Comparison of ENCODE assay signal across 8 cellular contexts in genomic region chr10:103855424-103855823, GRCh38. TPM values are rescaled to one million over a fixed set of nuclear protein-coding genes. Genes with fewer than 3 reads are reported as not detected.
A peak's percentile ranks its signal among the peaks of the same experiment; 100 is the strongest.
DNase-seq lines count a peak whose midpoint lies in the region; ATAC-seq and TF ChIP-seq lines count a peak whose summit lies in the region.

A gene with protein sequence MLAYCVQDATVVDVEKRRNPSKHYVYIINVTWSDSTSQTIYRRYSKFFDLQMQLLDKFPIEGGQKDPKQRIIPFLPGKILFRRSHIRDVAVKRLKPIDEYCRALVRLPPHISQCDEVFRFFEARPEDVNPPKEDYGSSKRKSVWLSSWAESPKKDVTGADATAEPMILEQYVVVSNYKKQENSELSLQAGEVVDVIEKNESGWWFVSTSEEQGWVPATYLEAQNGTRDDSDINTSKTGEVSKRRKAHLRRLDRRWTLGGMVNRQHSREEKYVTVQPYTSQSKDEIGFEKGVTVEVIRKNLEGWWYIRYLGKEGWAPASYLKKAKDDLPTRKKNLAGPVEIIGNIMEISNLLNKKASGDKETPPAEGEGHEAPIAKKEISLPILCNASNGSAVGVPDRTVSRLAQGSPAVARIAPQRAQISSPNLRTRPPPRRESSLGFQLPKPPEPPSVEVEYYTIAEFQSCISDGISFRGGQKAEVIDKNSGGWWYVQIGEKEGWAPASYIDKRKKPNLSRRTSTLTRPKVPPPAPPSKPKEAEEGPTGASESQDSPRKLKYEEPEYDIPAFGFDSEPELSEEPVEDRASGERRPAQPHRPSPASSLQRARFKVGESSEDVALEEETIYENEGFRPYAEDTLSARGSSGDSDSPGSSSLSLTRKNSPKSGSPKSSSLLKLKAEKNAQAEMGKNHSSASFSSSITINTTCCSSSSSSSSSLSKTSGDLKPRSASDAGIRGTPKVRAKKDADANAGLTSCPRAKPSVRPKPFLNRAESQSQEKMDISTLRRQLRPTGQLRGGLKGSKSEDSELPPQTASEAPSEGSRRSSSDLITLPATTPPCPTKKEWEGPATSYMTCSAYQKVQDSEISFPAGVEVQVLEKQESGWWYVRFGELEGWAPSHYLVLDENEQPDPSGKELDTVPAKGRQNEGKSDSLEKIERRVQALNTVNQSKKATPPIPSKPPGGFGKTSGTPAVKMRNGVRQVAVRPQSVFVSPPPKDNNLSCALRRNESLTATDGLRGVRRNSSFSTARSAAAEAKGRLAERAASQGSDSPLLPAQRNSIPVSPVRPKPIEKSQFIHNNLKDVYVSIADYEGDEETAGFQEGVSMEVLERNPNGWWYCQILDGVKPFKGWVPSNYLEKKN (minus strand): TSS chr10:103855576. CDS start chr10:103855266, 310 bp downstream.

- peaks cover 3% of the 10 kb centered on the region for H4K20me1 ChIP-seq in hepatocyte (ENCODE audit: insufficient read depth, poor library complexity, severe bottlenecking)

- TF ChIP-seq POLR2A in gastrocnemius medialis (IDR thresholded peaks at IDR 0.05): peak; percentile 32 to 52

- TF ChIP-seq CTCF in hepatocyte (IDR thresholded peaks at IDR 0.05; ENCODE audit: poor library complexity) (peak; percentile 3), gastrocnemius medialis (IDR thresholded peaks at IDR 0.05 in 4 of 5, conservative IDR thresholded peaks at IDR 0.05 in 1 of 5) (peak in 3 of 5 experiments; percentile 29 to 39 (median 37))

- H3K27me3 ChIP-seq in hepatocyte (no peaks in the 10 kb centered on the region), gastrocnemius medialis (no peaks in the 10 kb centered on the region)

- H3K27ac ChIP-seq in angular gyrus (ENCODE audit: low read depth, low read length) (peak within 1 kb of the TSS; percentile 24), hepatocyte (peak within 1 kb of the TSS; percentile 80), gastrocnemius medialis (peak within 1 kb of the TSS; percentile 53 to 76 (median 70))

- H3K4me2 ChIP-seq in hepatocyte: peak within 1 kb of the TSS; percentile 98

- DNase-seq in EL (peak; percentile 44), NCI-H510A (lab: John Stamatoyannopoulos, UW) (peak; percentile 43), hepatocyte (ENCODE audit: low spot score) (peak; percentile 83), gastrocnemius medialis (no peak), NAMALWA (ENCODE audit: low spot score) (no peak)
- DNase-seq in effector CD8-positive, alpha-beta T cell (lab: John Stamatoyannopoulos, UW): no peak

- ATAC-seq in gastrocnemius medialis (peak; percentile 39 to 62), GM19397 (IDR thresholded peaks at IDR 0.05; ENCODE audit: unreplicated experiment) (no peak)

- H3K4me1 ChIP-seq in hepatocyte (ENCODE audit: insufficient read depth) (peaks cover 36% of the 10 kb centered on the region), gastrocnemius medialis (peaks cover 45% of the 10 kb centered on the region in 2 donors)

- no CpG with 5 or more reads among the region's 54 CpGs for WGBS in hepatocyte (ENCODE audit: low lambda C conversion rate, missing lambda C conversion rate)

- H2AFZ ChIP-seq in hepatocyte: peak within 1 kb of the TSS; percentile 73

- H3K36me3 ChIP-seq in hepatocyte (replicated peaks; ENCODE audit: insufficient read depth, low read depth) (no peaks in the 10 kb centered on the region), gastrocnemius medialis (no peaks in the 10 kb centered on the region)

- intact Hi-C loops in gastrocnemius medialis (cut with DNase I; ENCODE audit: low total_unique reads): loop anchor here (5.0 kb wide), 2 partner anchors 38 to 258 kb away; no protein-coding TSS in a partner anchor

- peaks cover 45% of the 10 kb centered on the region for H3K79me2 ChIP-seq in hepatocyte

- no peaks in the 10 kb centered on the region for H3K9me2 ChIP-seq in hepatocyte (replicated peaks; ENCODE audit: insufficient read depth)

- H3K4me3 ChIP-seq in hepatocyte (peak within 1 kb of the TSS; percentile 74), gastrocnemius medialis (peak within 1 kb of the TSS; percentile 58 to 69 (median 65))

- in situ Hi-C loops in gastrocnemius medialis (cut with MboI; ENCODE audit: low sequenced_read_pairs in 4 of 4): loop anchor here in 1 of 4 donors (5.0 to 25.0 kb wide), 2 partner anchors 143 to 268 kb away; no protein-coding TSS in a partner anchor

- H3K9me3 ChIP-seq in hepatocyte (ENCODE audit: low read depth) (no peaks in the 10 kb centered on the region), gastrocnemius medialis (no peaks in the 10 kb centered on the region)

RNA-seq across cellular contexts. Expression of the gene that starts here (rescaled TPM):
- 10.6 and 13.6 TPM in 2 replicates for total RNA-seq in hepatocyte
- 7.3 and 8.4 TPM in 2 replicates for polyA plus RNA-seq in hepatocyte
- 10 to 100 TPM in 2 of 4 donors, 1 to 10 TPM in 2; 6.2 to 16.8 (median 11.4) TPM for total RNA-seq in gastrocnemius medialis

Comparison
In these comparisons a context has a peak if more than half of its experiments do, and no peak if none do; other contexts are left out.
1. DNase-seq: peak in EL (single experiment), NCI-H510A (single experiment) and hepatocyte (single experiment); none in gastrocnemius medialis (0 of 2), NAMALWA (single experiment) and effector CD8-positive, alpha-beta T cell (single experiment).
2. H3K27ac ChIP-seq: peak in every context shown above with its lines; median percentile 80 in hepatocyte; 70 in gastrocnemius medialis; 24 in angular gyrus.